Comparison of ENCODE assay signal across 8 cellular contexts in the genomic region with DNA sequence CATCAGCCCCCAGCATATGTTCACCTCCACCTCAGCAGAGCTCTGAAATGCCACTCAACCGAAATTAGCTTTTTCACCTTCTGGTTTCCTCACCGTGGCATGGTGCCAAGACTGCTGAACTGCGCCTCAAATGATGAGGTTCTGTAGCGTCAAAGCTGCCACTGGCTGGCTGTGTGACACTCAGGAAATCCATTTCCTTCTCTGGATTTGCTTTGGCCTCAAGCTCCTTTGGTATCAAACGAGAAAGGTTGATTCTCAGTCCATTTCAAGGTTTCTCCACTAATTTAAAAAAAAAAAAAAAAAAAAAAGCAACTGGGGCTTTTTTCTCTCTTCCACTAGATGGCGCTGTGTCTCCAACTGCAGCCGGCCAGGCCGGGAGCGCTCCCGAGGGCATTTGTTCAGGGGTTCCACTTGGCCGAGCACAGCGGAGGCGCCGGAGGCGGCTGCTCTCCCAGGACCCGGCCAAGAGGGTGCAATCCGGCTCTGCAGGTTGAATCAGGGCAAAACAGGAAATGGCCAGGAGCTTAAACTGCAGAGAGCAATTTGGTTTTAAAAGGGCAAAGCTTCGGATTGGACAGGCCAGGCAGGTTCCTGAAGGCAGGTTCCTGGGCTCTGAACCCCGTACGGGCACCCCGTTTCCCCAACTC. TPM values are rescaled to one million over a fixed set of nuclear protein-coding genes. Genes with fewer than 3 reads are reported as not detected.
DNase-seq lines count a peak whose midpoint lies in the region; ATAC-seq and TF ChIP-seq lines count a peak whose summit lies in the region.

No MANE protein-coding gene starts in this region.

- H3K79me2 ChIP-seq in OCI-LY7 (ENCODE audit: insufficient read depth, low read depth, low read length): no peaks in the 10 kb centered on the region

- H3K9me3 Mint-ChIP-seq in activated T-cell treated with anti-CD3 and anti-CD28 coated beads, Interleukin-2, amount 50 U/mL, for 4 hours: no peaks in the 10 kb centered on the region
- H3K9me3 Mint-ChIP-seq in natural killer cell treated with Interleukin-12 subunit alpha and Interleukin-12 subunit beta and Interleukin-15 and Interleukin-18, amount 100 ng/mL, for 72 hours: no peaks in the 10 kb centered on the region

- CTCF ChIA-PET in OCI-LY7 (lab: Charles Lee; ENCODE audit: unreplicated experiment): interaction anchor here (0.5 to 1.6 kb wide), 5 partner anchors 17 to 614 kb away, joined by 3 to 5 read pairs (median 3); no protein-coding TSS in a partner anchor

- POLR2A ChIA-PET in OCI-LY7 (lab: Charles Lee): interaction anchor here (0.6 to 1.7 kb wide), 12 partner anchors 9 to 295 kb away, joined by 3 to 8 read pairs (median 3); a partner anchor contains a TSS

- H3K27ac ChIP-seq in OCI-LY7 (ENCODE audit: low read depth, low read length, poor library complexity, severe bottlenecking) (peak overlapping the region; percentile 69), esophagus squamous epithelium (peak overlapping the region in 3 of 4 donors; percentile 10 to 49 (median 39)), subcutaneous abdominal adipose tissue (ENCODE audit: low read depth, low read length) (no peak overlapping the region)

- no peaks in the 10 kb centered on the region for H4K20me1 ChIP-seq in OCI-LY7 (ENCODE audit: insufficient read depth, low read length)

- H3K36me3 ChIP-seq in OCI-LY7 (ENCODE audit: insufficient read depth, low read length) (no peaks in the 10 kb centered on the region), esophagus squamous epithelium (no peaks in the 10 kb centered on the region), subcutaneous abdominal adipose tissue (ENCODE audit: control insufficient read depth in 5 of 5, insufficient read depth in 5 of 5, low read length in 5 of 5) (no peaks in the 10 kb centered on the region)

- H3K4me1 ChIP-seq in OCI-LY7 (ENCODE audit: insufficient read depth, low read length, poor library complexity, severe bottlenecking) (peaks cover 39% of the 10 kb centered on the region), esophagus squamous epithelium (peaks cover 0 to 26% (median 15%) of the 10 kb centered on the region in 3 donors), subcutaneous abdominal adipose tissue (ENCODE audit: control insufficient read depth in 5 of 5, insufficient read depth in 5 of 5, low read length in 5 of 5) (peaks cover 0 to 14% (median 9%) of the 10 kb centered on the region in 5 donors)

- peak overlapping the region; percentile 78 for H3K4me2 ChIP-seq in OCI-LY7 (ENCODE audit: low read length)

- peaks cover 9% of the 10 kb centered on the region for H3K4me1 Mint-ChIP-seq in activated T-cell treated with anti-CD3 and anti-CD28 coated beads, Interleukin-2, amount 50 U/mL, for 4 hours (ENCODE audit: low read depth)
- H3K4me1 Mint-ChIP-seq in natural killer cell treated with Interleukin-12 subunit alpha and Interleukin-12 subunit beta and Interleukin-15 and Interleukin-18, amount 100 ng/mL, for 72 hours (ENCODE audit: low read depth in 2 of 2): no peaks in the 10 kb centered on the region

- TF ChIP-seq CTCF in OCI-LY7 (conservative IDR thresholded peaks at IDR 0.05; ENCODE audit: low read length): peak; percentile 97
- TF ChIP-seq CTCF in esophagus squamous epithelium (IDR thresholded peaks at IDR 0.05): peak; percentile 54 to 89 (median 62)

- H3K36me3 Mint-ChIP-seq in activated T-cell treated with anti-CD3 and anti-CD28 coated beads, Interleukin-2, amount 50 U/mL, for 4 hours (ENCODE audit: insufficient read depth): no peaks in the 10 kb centered on the region
- no peaks in the 10 kb centered on the region for H3K36me3 Mint-ChIP-seq in natural killer cell treated with Interleukin-12 subunit alpha and Interleukin-12 subunit beta and Interleukin-15 and Interleukin-18, amount 100 ng/mL, for 72 hours

- no TSS peak for BruUV-seq in OCI-LY7 (replicated peaks; lab: Mats Ljungman, UMichigan)

- no peaks in the 10 kb centered on the region for H3K9me2 ChIP-seq in OCI-LY7 (ENCODE audit: insufficient read depth, low read length)

- DNase-seq in DMS 273 (lab: John Stamatoyannopoulos, UW; ENCODE audit: unreplicated experiment): peak; percentile 90
- DNase-seq in KG1 (lab: John Stamatoyannopoulos, UW): peak; percentile 6
- DNase-seq in OCI-LY7 (ENCODE audit: low spot score): peak; percentile 94
- DNase-seq in activated T-cell treated with anti-CD3 and anti-CD28 coated beads, Interleukin-2, amount 50 U/mL, for 4 hours: peak; percentile 38
- no peak for DNase-seq in esophagus squamous epithelium (lab: John Stamatoyannopoulos, UW)
- peak; percentile 65 for DNase-seq in natural killer cell treated with Interleukin-12 subunit alpha and Interleukin-12 subunit beta and Interleukin-15 and Interleukin-18, amount 100 ng/mL, for 72 hours (ENCODE audit: low spot score)
- no peak for DNase-seq in OCI-M2 (lab: John Stamatoyannopoulos, UW; ENCODE audit: unreplicated experiment)

- H2AFZ ChIP-seq in OCI-LY7 (ENCODE audit: low read length): peak overlapping the region; percentile 99

- peak overlapping the region; percentile 32 for H3K4me3 Mint-ChIP-seq in activated T-cell treated with anti-CD3 and anti-CD28 coated beads, Interleukin-2, amount 50 U/mL, for 4 hours
- no peak overlapping the region for H3K4me3 Mint-ChIP-seq in natural killer cell treated with Interleukin-12 subunit alpha and Interleukin-12 subunit beta and Interleukin-15 and Interleukin-18, amount 100 ng/mL, for 72 hours

- WGBS in esophagus squamous epithelium, 2 donors: 3 to 4% methylated on average over 12 to 21 of the region's 21 CpGs

- peak in 1 of 2 donors; percentile 55 for ATAC-seq in activated T-cell treated with anti-CD3 and anti-CD28 coated beads, Interleukin-2, amount 50 U/mL, for 4 hours
- peak; percentile 63 to 64 for ATAC-seq in natural killer cell treated with Interleukin-12 subunit alpha and Interleukin-12 subunit beta and Interleukin-15 and Interleukin-18, amount 100 ng/mL, for 72 hours

- TF ChIP-seq POLR2A in esophagus squamous epithelium (IDR thresholded peaks at IDR 0.05): no peak

- peak overlapping the region in 1 of 5 donors; percentile 21 for H3K9ac ChIP-seq in subcutaneous abdominal adipose tissue (ENCODE audit: low read length in 5 of 5)

- peaks cover 40% of the 10 kb centered on the region for H3K27me3 Mint-ChIP-seq in activated T-cell treated with anti-CD3 and anti-CD28 coated beads, Interleukin-2, amount 50 U/mL, for 4 hours (ENCODE audit: low read depth)
- peaks cover 20 to 23% of the 10 kb centered on the region in 2 donors for H3K27me3 Mint-ChIP-seq in natural killer cell treated with Interleukin-12 subunit alpha and Interleukin-12 subunit beta and Interleukin-15 and Interleukin-18, amount 100 ng/mL, for 72 hours

- H3K27me3 ChIP-seq in esophagus squamous epithelium (peaks cover 0 to 65% (median 0%) of the 10 kb centered on the region in 4 donors), subcutaneous abdominal adipose tissue (ENCODE audit: control insufficient read depth in 5 of 5, insufficient read depth in 4 of 5, low read length in 5 of 5) (peaks cover 0 to 11% (median 7%) of the 10 kb centered on the region in 5 donors)

- intact Hi-C loops in OCI-LY7 (cut with micrococcal nuclease; ENCODE audit: unreplicated experiment): loop anchor here (1.0 to 10.0 kb wide), 4 partner anchors 147 to 422 kb away; a partner anchor contains a TSS
- intact Hi-C loops in esophagus squamous epithelium (cut with DNase I): loop anchor here (5.0 kb wide), 1 partner anchor 279 kb away; no protein-coding TSS in a partner anchor

- H3K9me3 ChIP-seq in OCI-LY7 (ENCODE audit: low read length): peaks cover 5% of the 10 kb centered on the region; the same call in 1 of the 2 replicates
- H3K9me3 ChIP-seq in esophagus squamous epithelium: no peaks in the 10 kb centered on the region
- peaks cover 0 to 3% (median 0%) of the 10 kb centered on the region in 5 donors for H3K9me3 ChIP-seq in subcutaneous abdominal adipose tissue (ENCODE audit: control insufficient read depth in 5 of 5, low read length in 5 of 5)

- no peak overlapping the region for H3K27ac Mint-ChIP-seq in natural killer cell treated with Interleukin-12 subunit alpha and Interleukin-12 subunit beta and Interleukin-15 and Interleukin-18, amount 100 ng/mL, for 72 hours

- H3K4me3 ChIP-seq in OCI-LY7 (ENCODE audit: low read depth, low read length, poor library complexity, severe bottlenecking) (peak overlapping the region; percentile 45), esophagus squamous epithelium (peak overlapping the region in 1 of 4 donors; percentile 26), subcutaneous abdominal adipose tissue (ENCODE audit: low read depth in 1 of 5, low read length in 5 of 5) (peak overlapping the region in 3 of 5 donors; percentile 19 to 30 (median 22))

RNA-seq across cellular contexts. Expression of a gene that starts 26.5 kb away (rescaled TPM):
- 0.44 TPM in 1 of 2 replicates, not detected in the other for total RNA-seq in OCI-LY7 (2014; rRNA removed; shearing (Covaris generic))
- total RNA-seq in OCI-LY7 (2022) (0.57 and 0.83 TPM in 2 replicates), esophagus squamous epithelium (under 1 TPM in 2 of 4 donors, not detected in 2; 0.04 to 0.19 TPM)
- total RNA-seq in activated T-cell treated with anti-CD3 and anti-CD28 coated beads, Interleukin-2, amount 50 U/mL, for 4 hours: not detected
- total RNA-seq in natural killer cell treated with Interleukin-12 subunit alpha and Interleukin-12 subunit beta and Interleukin-15 and Interleukin-18, amount 100 ng/mL, for 72 hours: under 1 TPM in 1 of 2 donors, not detected in 1; 0.17 TPM

RNA-seq across cellular contexts. Expression of a gene that starts 26.9 kb away (rescaled TPM):
- total RNA-seq in OCI-LY7 (2014; rRNA removed; shearing (Covaris generic)): 0.28 and 0.50 TPM in 2 replicates
- total RNA-seq in OCI-LY7 (2022) (0.35 and 0.42 TPM in 2 replicates), esophagus squamous epithelium (1 to 10 TPM in 2 of 4 donors, under 1 TPM in 2; 0.11 to 5.5 (median 0.81) TPM)
- total RNA-seq in activated T-cell treated with anti-CD3 and anti-CD28 coated beads, Interleukin-2, amount 50 U/mL, for 4 hours: under 1 TPM; 0.18 to 0.50 (median 0.33) TPM
- under 1 TPM; 0.26 to 0.56 TPM for total RNA-seq in natural killer cell treated with Interleukin-12 subunit alpha and Interleukin-12 subunit beta and Interleukin-15 and Interleukin-18, amount 100 ng/mL, for 72 hours

Comparison
In these comparisons a context has a peak if more than half of its experiments do, and no peak if none do; other contexts are left out.
1. DNase-seq: peak in DMS 273 (single experiment), KG1 (single experiment), OCI-LY7 (single experiment), activated T-cell treated with anti-CD3 and anti-CD28 coated beads, Interleukin-2, amount 50 U/mL, for 4 hours (single experiment) and natural killer cell treated with Interleukin-12 subunit alpha and Interleukin-12 subunit beta and Interleukin-15 and Interleukin-18, amount 100 ng/mL, for 72 hours (single experiment); none in esophagus squamous epithelium (single experiment) and OCI-M2 (single experiment).